21 cellular contexts compared by ENCODE assay signal in the genomic region with DNA sequence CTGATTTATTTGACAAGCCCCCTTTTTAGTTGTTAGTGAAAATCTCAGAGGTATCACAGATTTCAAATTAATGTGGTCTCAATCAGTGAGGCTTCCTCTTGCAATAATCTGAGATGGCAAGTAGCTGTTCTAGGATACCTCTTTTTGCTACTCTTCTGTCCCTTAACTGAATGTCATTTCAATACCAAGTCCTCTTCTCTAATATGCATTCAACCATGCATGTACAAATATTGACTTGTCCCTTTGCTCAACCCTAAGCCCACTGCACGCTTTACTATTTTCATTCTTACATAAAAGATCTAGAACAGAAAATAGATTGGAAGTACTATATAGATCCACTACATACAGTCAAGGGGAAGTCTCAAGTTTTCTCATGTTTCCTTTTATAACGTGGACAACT.
DNase-seq lines count a peak whose midpoint lies in the region; ATAC-seq and TF ChIP-seq lines count a peak whose summit lies in the region.
"Had no signal": no experiment of that assay in that cellular context is flagged by ENCODE, and none has a peak within 500 bp of the region (broad histone marks: within the 10 kb centered on the region; RNA-seq: fewer than 3 reads in every experiment).

No MANE protein-coding gene starts in this region.

- TF ChIP-seq EP300 in esophagus muscularis mucosa (IDR thresholded peaks at IDR 0.05): no peak

- peaks cover 85% of the 10 kb centered on the region for H3K79me2 ChIP-seq in hepatocyte

- peaks cover 0 to 15% (median 4%) of the 10 kb centered on the region in 4 donors for H3K36me3 ChIP-seq in esophagus muscularis mucosa
- no peaks in the 10 kb centered on the region for H3K36me3 ChIP-seq in gastrocnemius medialis
- H3K36me3 ChIP-seq in brain microvascular endothelial cell (replicated peaks): peaks cover 11% of the 10 kb centered on the region
- no peaks in the 10 kb centered on the region for H3K36me3 ChIP-seq in hepatocyte (replicated peaks; ENCODE audit: insufficient read depth, low read depth)
- H3K36me3 ChIP-seq: neutrophil, right atrium auricular region had no signal

- H3K4me2 ChIP-seq in hepatocyte: no peak overlapping the region

- peaks cover 90 to 100% (median 100%) of the 10 kb centered on the region in 4 donors for H3K4me1 ChIP-seq in esophagus muscularis mucosa
- peaks cover 67 to 75% of the 10 kb centered on the region in 2 donors for H3K4me1 ChIP-seq in gastrocnemius medialis
- peaks cover 34% of the 10 kb centered on the region for H3K4me1 ChIP-seq in hepatocyte (ENCODE audit: insufficient read depth)

- in situ Hi-C loops in gastrocnemius medialis (cut with MboI; ENCODE audit: low sequenced_read_pairs in 4 of 4) (no loop called here), brain microvascular endothelial cell (cut with HindIII; ENCODE audit: low pct_ligation_motif_present, low sequenced_read_pairs) (no loop called here)

- H4K20me1 ChIP-seq in hepatocyte (ENCODE audit: insufficient read depth, poor library complexity, severe bottlenecking): peaks cover 2% of the 10 kb centered on the region

- H2AFZ ChIP-seq in hepatocyte: no peak overlapping the region

- H3K9me3 ChIP-seq in esophagus muscularis mucosa (no peaks in the 10 kb centered on the region), gastrocnemius medialis (no peaks in the 10 kb centered on the region), hepatocyte (ENCODE audit: low read depth) (no peaks in the 10 kb centered on the region)
- H3K9me3 ChIP-seq: neutrophil, right atrium auricular region had no signal

- DNase-seq in NCI-H2029 treated with DMSO at 0.1 percent for 48 hours (lab: John Stamatoyannopoulos, UW) (peak; percentile 54), esophagus muscularis mucosa (ENCODE audit: extremely low spot score) (no peak), gastrocnemius medialis (no peak), brain microvascular endothelial cell (no peak), hepatocyte (ENCODE audit: low spot score) (no peak), SKM-1 (lab: John Stamatoyannopoulos, UW; ENCODE audit: unreplicated experiment) (no peak)
- DNase-seq: activated CD4-positive, alpha-beta memory T cell treated with anti-CD3 and anti-CD28 coated beads for 36 hours; activated naive CD4-positive, alpha-beta T cell treated with anti-CD3 and anti-CD28 coated beads for 36 hours; activated T-cell treated with anti-CD3 and anti-CD28 coated beads, Interleukin-2, amount 50 U/mL, for 1 hour; EL; foreskin fibroblast; H9; MV-4-11; NCI-H2107; stimulated activated naive CD4-positive, alpha-beta T cell had no signal

- no peak for TF ChIP-seq POLR2A in esophagus muscularis mucosa (IDR thresholded peaks at IDR 0.05; ENCODE audit: low read depth)
- no peak for TF ChIP-seq POLR2A in gastrocnemius medialis (IDR thresholded peaks at IDR 0.05)

- H3K9me2 ChIP-seq in hepatocyte (replicated peaks; ENCODE audit: insufficient read depth): no peaks in the 10 kb centered on the region

- H3K27ac ChIP-seq in esophagus muscularis mucosa (replicated peaks in 1 of 4) (peak overlapping the region; percentile 97 to 99 (median 99)), gastrocnemius medialis (peak overlapping the region; percentile 3 to 65 (median 42)), brain microvascular endothelial cell (no peak overlapping the region), hepatocyte (no peak overlapping the region)
- H3K27ac ChIP-seq: HL-60, neutrophil had no signal

- no peak for TF ChIP-seq CTCF in esophagus muscularis mucosa (IDR thresholded peaks at IDR 0.05)
- no peak for TF ChIP-seq CTCF in gastrocnemius medialis (IDR thresholded peaks at IDR 0.05 in 4 of 5, conservative IDR thresholded peaks at IDR 0.05 in 1 of 5)
- no peak for TF ChIP-seq CTCF in brain microvascular endothelial cell (IDR thresholded peaks at IDR 0.05; ENCODE audit: low read depth, low read length, missing control alignments)
- TF ChIP-seq CTCF in hepatocyte (IDR thresholded peaks at IDR 0.05; ENCODE audit: poor library complexity): no peak

- 65% methylated on average over 2 of the region's 2 CpGs for WGBS in esophagus muscularis mucosa
- WGBS in hepatocyte (ENCODE audit: low lambda C conversion rate, missing lambda C conversion rate): 73% methylated on average over 2 of the region's 2 CpGs

- peak; percentile 84 for ATAC-seq in GM18868 (IDR thresholded peaks at IDR 0.05; ENCODE audit: unreplicated experiment)
- ATAC-seq in gastrocnemius medialis: no peak
- ATAC-seq in HG03135 (IDR thresholded peaks at IDR 0.05; ENCODE audit: unreplicated experiment): no peak
- ATAC-seq: K562 had no signal

- intact Hi-C loops in esophagus muscularis mucosa (cut with DNase I): no loop called here
- intact Hi-C loops in gastrocnemius medialis (cut with DNase I; ENCODE audit: low total_unique reads): no loop called here

- no peaks in the 10 kb centered on the region for H3K27me3 ChIP-seq in esophagus muscularis mucosa
- H3K27me3 ChIP-seq in gastrocnemius medialis: no peaks in the 10 kb centered on the region
- H3K27me3 ChIP-seq in brain microvascular endothelial cell (replicated peaks): no peaks in the 10 kb centered on the region
- no peaks in the 10 kb centered on the region for H3K27me3 ChIP-seq in hepatocyte
- H3K27me3 ChIP-seq: right atrium auricular region had no signal

- no peak overlapping the region for H3K4me3 ChIP-seq in esophagus muscularis mucosa
- H3K4me3 ChIP-seq in gastrocnemius medialis: no peak overlapping the region
- H3K4me3 ChIP-seq in brain microvascular endothelial cell (ENCODE audit: low read depth, low read length): no peak overlapping the region
- no peak overlapping the region for H3K4me3 ChIP-seq in hepatocyte
- H3K4me3 ChIP-seq: K562, right atrium auricular region had no signal

Comparison
In these comparisons a context has a peak if more than half of its experiments do, and no peak if none do; other contexts are left out.
1. H3K27ac ChIP-seq: peak in esophagus muscularis mucosa (4 of 4) and gastrocnemius medialis (4 of 4); none in brain microvascular endothelial cell (single experiment) and hepatocyte (single experiment).